Comparison of ENCODE assay signal across 8 cellular contexts in genomic region chr19:10517361-10517759, GRCh38. TPM values are rescaled to one million over a fixed set of nuclear protein-coding genes. Genes with fewer than 3 reads are reported as not detected.
A peak's percentile ranks its signal among the peaks of the same experiment; 100 is the strongest.
DNase-seq lines count a peak whose midpoint lies in the region; ATAC-seq and TF ChIP-seq lines count a peak whose summit lies in the region.

Gene S1PR5, minus strand, starts transcription at chr19:10517447. Its CDS starts 2,436 bp downstream, at chr19:10515011.

- POLR2A ChIA-PET in activated naive CD8-positive, alpha-beta T cell treated with anti-CD3 and anti-CD28 coated beads, Interleukin-2, amount 10 ng/mL, durations not matched to agents 7 days and 5 days (lab: Charles Lee): interaction anchor here (0.6 to 2.1 kb wide), 4 partner anchors 13 to 110 kb away, joined by 3 to 7 read pairs (median 4); no protein-coding TSS in a partner anchor

- no peak for DNase-seq in CD14-positive monocyte (ENCODE audit: low spot score)
- DNase-seq in activated naive CD8-positive, alpha-beta T cell treated with anti-CD3 and anti-CD28 coated beads, Interleukin-2, amount 10 ng/mL, durations not matched to agents 7 days and 5 days: peak; percentile 55
- DNase-seq in stimulated activated effector memory CD8-positive, alpha-beta T cell treated with anti-CD3 and anti-CD28 coated beads, Interleukin-12 subunit alpha, Interleukin-12 subunit beta, amount 100 ng/mL, for 72 hours (ENCODE audit: low spot score in 2 of 2): peak in 1 of 2 donors; percentile 40
- no peak for DNase-seq in T1000 (lab: John Stamatoyannopoulos, UW)
- no peak for DNase-seq in NCI-H1092 treated with DMSO at 0.1 percent for 48 hours (lab: John Stamatoyannopoulos, UW)

- H3K4me1 Mint-ChIP-seq in CD14-positive monocyte: peaks cover 30% of the 10 kb centered on the region
- H3K4me1 Mint-ChIP-seq in activated naive CD8-positive, alpha-beta T cell treated with anti-CD3 and anti-CD28 coated beads, Interleukin-2, amount 10 ng/mL, durations not matched to agents 7 days and 5 days: peaks cover 28% of the 10 kb centered on the region
- peaks cover 56% of the 10 kb centered on the region for H3K4me1 Mint-ChIP-seq in stimulated activated effector memory CD8-positive, alpha-beta T cell treated with anti-CD3 and anti-CD28 coated beads, Interleukin-12 subunit alpha, Interleukin-12 subunit beta, amount 100 ng/mL, for 72 hours

- H3K9me3 ChIP-seq in HUES48 (ENCODE audit: control insufficient read depth, insufficient read depth, low read length): no peaks in the 10 kb centered on the region

- no peaks in the 10 kb centered on the region for H3K36me3 ChIP-seq in HUES48 (ENCODE audit: control insufficient read depth, insufficient read depth, low read length)

- ATAC-seq in activated naive CD8-positive, alpha-beta T cell treated with anti-CD3 and anti-CD28 coated beads, Interleukin-2, amount 10 ng/mL, durations not matched to agents 7 days and 5 days (ENCODE audit: low read depth): peak; percentile 19
- peak; percentile 53 for ATAC-seq in stimulated activated effector memory CD8-positive, alpha-beta T cell treated with anti-CD3 and anti-CD28 coated beads, Interleukin-12 subunit alpha, Interleukin-12 subunit beta, amount 100 ng/mL, for 72 hours
- ATAC-seq in HG03439 (IDR thresholded peaks at IDR 0.05; ENCODE audit: unreplicated experiment): no peak

- H3K9me3 Mint-ChIP-seq in CD14-positive monocyte: peaks cover 0 to 24% (median 16%) of the 10 kb centered on the region in 7 donors
- H3K9me3 Mint-ChIP-seq in activated naive CD8-positive, alpha-beta T cell treated with anti-CD3 and anti-CD28 coated beads, Interleukin-2, amount 10 ng/mL, durations not matched to agents 7 days and 5 days: no peaks in the 10 kb centered on the region
- no peaks in the 10 kb centered on the region for H3K9me3 Mint-ChIP-seq in stimulated activated effector memory CD8-positive, alpha-beta T cell treated with anti-CD3 and anti-CD28 coated beads, Interleukin-12 subunit alpha, Interleukin-12 subunit beta, amount 100 ng/mL, for 72 hours

- H3K4me3 ChIP-seq in HUES48 (ENCODE audit: low read depth, low read length) (peak within 1 kb of the TSS; percentile 78), iPS-11a (ENCODE audit: low read depth, low read length) (peak within 1 kb of the TSS; percentile 50)

- peak within 1 kb of the TSS; percentile 64 to 86 for H3K4me3 Mint-ChIP-seq in CD14-positive monocyte
- H3K4me3 Mint-ChIP-seq in activated naive CD8-positive, alpha-beta T cell treated with anti-CD3 and anti-CD28 coated beads, Interleukin-2, amount 10 ng/mL, durations not matched to agents 7 days and 5 days: peak within 1 kb of the TSS; percentile 58
- H3K4me3 Mint-ChIP-seq in stimulated activated effector memory CD8-positive, alpha-beta T cell treated with anti-CD3 and anti-CD28 coated beads, Interleukin-12 subunit alpha, Interleukin-12 subunit beta, amount 100 ng/mL, for 72 hours: peak within 1 kb of the TSS; percentile 72

- intact Hi-C loops in CD14-positive monocyte (cut with micrococcal nuclease): no loop called here

- peaks cover 67 to 91% (median 76%) of the 10 kb centered on the region in 3 donors for H3K27me3 Mint-ChIP-seq in CD14-positive monocyte (ENCODE audit: low read depth in 3 of 3)
- H3K27me3 Mint-ChIP-seq in activated naive CD8-positive, alpha-beta T cell treated with anti-CD3 and anti-CD28 coated beads, Interleukin-2, amount 10 ng/mL, durations not matched to agents 7 days and 5 days: peaks cover 71% of the 10 kb centered on the region

- H3K27ac ChIP-seq in HUES48 (ENCODE audit: low read depth, low read length): no peak within 1 kb of the TSS

- no peak within 1 kb of the TSS for H3K9ac ChIP-seq in HUES48 (ENCODE audit: low read depth, low read length)

- peaks cover 71% of the 10 kb centered on the region for H3K27me3 ChIP-seq in HUES48 (ENCODE audit: control insufficient read depth, insufficient read depth, low read length)

- peaks cover 9% of the 10 kb centered on the region; the same call in 1 of the 2 replicates for H3K4me1 ChIP-seq in HUES48 (ENCODE audit: control insufficient read depth, insufficient read depth, low read length)

- no peak for TF ChIP-seq CTCF in CD14-positive monocyte (IDR thresholded peaks at IDR 0.05)

- peaks cover 3 to 22% of the 10 kb centered on the region in 2 donors for H3K36me3 Mint-ChIP-seq in CD14-positive monocyte
- H3K36me3 Mint-ChIP-seq in activated naive CD8-positive, alpha-beta T cell treated with anti-CD3 and anti-CD28 coated beads, Interleukin-2, amount 10 ng/mL, durations not matched to agents 7 days and 5 days: peaks cover 2% of the 10 kb centered on the region
- H3K36me3 Mint-ChIP-seq in stimulated activated effector memory CD8-positive, alpha-beta T cell treated with anti-CD3 and anti-CD28 coated beads, Interleukin-12 subunit alpha, Interleukin-12 subunit beta, amount 100 ng/mL, for 72 hours: peaks cover 29% of the 10 kb centered on the region

- H3K27ac Mint-ChIP-seq in CD14-positive monocyte: peak within 1 kb of the TSS in 1 of 7 donors; percentile 38
- peak within 1 kb of the TSS; percentile 13 for H3K27ac Mint-ChIP-seq in activated naive CD8-positive, alpha-beta T cell treated with anti-CD3 and anti-CD28 coated beads, Interleukin-2, amount 10 ng/mL, durations not matched to agents 7 days and 5 days
- peak within 1 kb of the TSS; percentile 66 for H3K27ac Mint-ChIP-seq in stimulated activated effector memory CD8-positive, alpha-beta T cell treated with anti-CD3 and anti-CD28 coated beads, Interleukin-12 subunit alpha, Interleukin-12 subunit beta, amount 100 ng/mL, for 72 hours

RNA-seq across cellular contexts. Expression of gene S1PR5, which starts in this region (rescaled TPM):
- polyA plus RNA-seq in CD14-positive monocyte: under 1 TPM; 0.18 to 0.46 TPM
- total RNA-seq in activated naive CD8-positive, alpha-beta T cell treated with anti-CD3 and anti-CD28 coated beads, Interleukin-2, amount 10 ng/mL, durations not matched to agents 7 days and 5 days: 1 to 10 TPM; 3.3 to 4.7 TPM
